ENCODE assay signal across 8 cellular contexts in genomic region chrX:9786839-9787635, GRCh38. TPM values are rescaled to one million over a fixed set of nuclear protein-coding genes. Genes with fewer than 3 reads are reported as not detected.
DNase-seq lines count a peak whose midpoint lies in the region; FAIRE-seq and TF ChIP-seq lines count a peak whose summit lies in the region.

No MANE protein-coding gene starts in this region.

- intact Hi-C loops in PC-9 (cut with micrococcal nuclease; ENCODE audit: unreplicated experiment) = no loop called here

- TF ChIP-seq CTCF in PC-9 (conservative IDR thresholded peaks at IDR 0.05) = no peak

- H3K4me3 ChIP-seq in stomach smooth muscle (ENCODE audit: low read length in 2 of 2) = peak overlapping the region; percentile 35 to 64
- H3K4me3 ChIP-seq in PC-9 = no peak overlapping the region

- H3K79me2 ChIP-seq in PC-9 (ENCODE audit: low read depth) = no peaks in the 10 kb centered on the region

- no peaks in the 10 kb centered on the region for H3K9me3 ChIP-seq in stomach smooth muscle (ENCODE audit: control insufficient read depth in 2 of 2, low read length in 2 of 2)
- no peaks in the 10 kb centered on the region for H3K9me3 ChIP-seq in PC-9 (ENCODE audit: insufficient read depth, low read depth)

- H3K27ac ChIP-seq in stomach smooth muscle (ENCODE audit: low read length) = no peak overlapping the region
- H3K27ac ChIP-seq in PC-9 = no peak overlapping the region

- CTCF ChIA-PET in PC-9 (lab: Charles Lee) = no interaction called here

- no peaks in the 10 kb centered on the region for H3F3A ChIP-seq in PC-9 (ENCODE audit: insufficient read depth, low read depth)

- no peak for FAIRE-seq in GM12892 (lab: Jason Lieb, UNC)

- H3K36me3 ChIP-seq in stomach smooth muscle (ENCODE audit: control insufficient read depth in 2 of 2, insufficient read depth in 2 of 2, low read length in 2 of 2) (no peaks in the 10 kb centered on the region), PC-9 (ENCODE audit: low read depth) (no peaks in the 10 kb centered on the region)

- H3K27me3 ChIP-seq in stomach smooth muscle (ENCODE audit: control insufficient read depth in 1 of 2, insufficient read depth in 2 of 2, low read length in 2 of 2) (peaks cover 9 to 21% of the 10 kb centered on the region in 2 donors), PC-9 (ENCODE audit: insufficient read depth, low read depth) (0 out of 2 replicates have a peak, but pooled peaks cover 3% of the 10 kb centered on the region)

- peak; percentile 54 for DNase-seq in NCI-H748 (lab: John Stamatoyannopoulos, UW; ENCODE audit: unreplicated experiment)
- DNase-seq in NCI-H748 treated with DMSO at 0.1 percent for 48 hours (lab: John Stamatoyannopoulos, UW) = no peak
- peak; percentile 19 for DNase-seq in astrocyte of the hippocampus (ENCODE audit: low read depth, low spot score)
- peak; percentile 17 for DNase-seq in kidney tubule cell (ENCODE audit: low spot score)
- no peak for DNase-seq in GM12892 (ENCODE audit: insufficient read length)
- DNase-seq in GF-D8 (lab: John Stamatoyannopoulos, UW) = no peak
- DNase-seq in PC-9 = no peak

- H4K20me1 ChIP-seq in PC-9 (ENCODE audit: insufficient read depth) = no peaks in the 10 kb centered on the region

- H3K9me2 ChIP-seq in PC-9 (ENCODE audit: insufficient read depth) = no peaks in the 10 kb centered on the region

- H3K9ac ChIP-seq in stomach smooth muscle (ENCODE audit: low read length in 2 of 2) = no peak overlapping the region

- POLR2A ChIA-PET in PC-9 (lab: Charles Lee; ENCODE audit: unreplicated experiment) = no interaction called here

- no TSS peak for BruUV-seq in PC-9 (replicated peaks; lab: Mats Ljungman, UMichigan)

- no peak overlapping the region for H2AFZ ChIP-seq in PC-9

- peaks cover 4% of the 10 kb centered on the region for H3K4me1 ChIP-seq in stomach smooth muscle (ENCODE audit: control insufficient read depth, insufficient read depth, low read length)
- no peaks in the 10 kb centered on the region; the same call in 1 of the 2 replicates for H3K4me1 ChIP-seq in PC-9 (replicated peaks; ENCODE audit: insufficient read depth)

- TF ChIP-seq POLR2A in GM12892 (IDR thresholded peaks at IDR 0.05; ENCODE audit: low read depth, low read length) = no peak

- H3K4me2 ChIP-seq in PC-9 = no peak overlapping the region

RNA-seq across cellular contexts. Expression of gene SHROOM2, which starts 0.8 kb away (rescaled TPM):
- polyA plus RNA-seq in GM12892 (2012; ENCODE audit: missing spikeins) = not detected
- 0.05 and 0.17 TPM in 2 replicates for total RNA-seq in PC-9 (2021)

RNA-seq across cellular contexts. Expression of gene GPR143, which starts 21.4 kb away (rescaled TPM):
- not detected for polyA plus RNA-seq in GM12892 (2012; ENCODE audit: missing spikeins)
- total RNA-seq in PC-9 (2021) = not detected in 2 replicates

Comparison
In these comparisons a context has a peak if more than half of its experiments do, and no peak if none do; other contexts are left out.
1. DNase-seq: peak in NCI-H748 (single experiment), astrocyte of the hippocampus (single experiment) and kidney tubule cell (single experiment); none in NCI-H748 treated with DMSO at 0.1 percent for 48 hours (single experiment), GM12892 (single experiment), GF-D8 (single experiment) and PC-9 (0 of 2).